Comparison of ENCODE assay signal across 16 cellular contexts in genomic region chr12:91935299-91935698, GRCh38.
"Had no signal": no experiment of that assay in that cellular context is flagged by ENCODE, and none has a peak within 500 bp of the region (broad histone marks: within the 10 kb centered on the region; RNA-seq: fewer than 3 reads in every experiment).

No MANE protein-coding gene starts in this region.

- H3K4me1 ChIP-seq: gastroesophageal sphincter, psoas muscle, sigmoid colon had no signal

- H3K4me3 Mint-ChIP-seq: immature natural killer cell, naive B cell, nephron progenitor cell had no signal

- H3K9me3 ChIP-seq: gastroesophageal sphincter, sigmoid colon had no signal

- H3K4me1 Mint-ChIP-seq: immature natural killer cell, naive B cell had no signal

- ATAC-seq: esophagus mucosa, gastroesophageal sphincter, psoas muscle had no signal

- DNase-seq: effector memory CD4-positive, alpha-beta T cell; foreskin fibroblast; glutamatergic neuron; immature natural killer cell; mesendoderm; naive B cell; nephron progenitor cell; psoas muscle; retina; sigmoid colon; stimulated activated CD4-positive, alpha-beta T cell treated with anti-CD3 and anti-CD28 coated beads, Interleukin-12 subunit alpha, Interleukin-12 subunit beta, amount 100 ng/mL, for 4 hours; stimulated activated naive CD4-positive, alpha-beta T cell treated with Interleukin-2 at 50 U/mL for 16 hours; trophoblast cell had no signal

- H3K36me3 Mint-ChIP-seq: naive B cell had no signal

- H3K4me3 ChIP-seq: gastroesophageal sphincter, psoas muscle, sigmoid colon, skin epidermis had no signal

- H3K27ac ChIP-seq: gastroesophageal sphincter, psoas muscle, sigmoid colon had no signal

- H3K27ac Mint-ChIP-seq: immature natural killer cell, naive B cell, nephron progenitor cell had no signal

- H3K27me3 ChIP-seq: gastroesophageal sphincter, sigmoid colon had no signal

- H3K36me3 ChIP-seq: gastroesophageal sphincter, sigmoid colon had no signal

- H3K9me3 Mint-ChIP-seq: immature natural killer cell, nephron progenitor cell had no signal
